Comparison of ENCODE assay signal across 20 cellular contexts in genomic region chr7:77662869-77663268, GRCh38. TPM values are rescaled to one million over a fixed set of nuclear protein-coding genes. Genes with fewer than 3 reads are reported as not detected.
A peak's percentile ranks its signal among the peaks of the same experiment; 100 is the strongest.
DNase-seq lines count a peak whose midpoint lies in the region; ATAC-seq, FAIRE-seq and TF ChIP-seq lines count a peak whose summit lies in the region.
"Had no signal": no experiment of that assay in that cellular context is flagged by ENCODE, and none has a peak within 500 bp of the region (broad histone marks: within the 10 kb centered on the region; RNA-seq: fewer than 3 reads in every experiment).

No MANE protein-coding gene starts in this region.

- in situ Hi-C loops in K562 (cut with MboI) = loop anchor here (10.0 to 25.0 kb wide), 2 partner anchors 372 to 549 kb away; no protein-coding TSS in a partner anchor

- no peaks in the 10 kb centered on the region for H3K9me3 Mint-ChIP-seq in HFFc6
- H3K9me3 Mint-ChIP-seq: CD4-positive, alpha-beta memory T cell; GM23338 had no signal

- no peak overlapping the region for H3K4me2 ChIP-seq in K562 (ENCODE audit: insufficient read depth, low read length)
- H3K4me2 ChIP-seq: GM23338, KMS-11 had no signal

- H3K27ac Mint-ChIP-seq in HFFc6 = peak overlapping the region; percentile 25; the same call in 1 of the 2 replicates
- H3K27ac Mint-ChIP-seq: CD4-positive, alpha-beta memory T cell; GM23338 had no signal

- DNase-seq in HFFc6 (no peak), K562 (ENCODE audit: extremely low read depth in 1 of 4, low spot score in 3 of 4) (no peak), epithelial cell of prostate (ENCODE audit: low read depth, low spot score) (no peak), HTR-8/SVneo (ENCODE audit: insufficient read length, low spot score) (no peak), posterior cingulate gyrus (no peak)
- no peak for DNase-seq in effector memory CD4-positive, alpha-beta T cell
- DNase-seq in activated CD4-positive, alpha-beta T cell treated with anti-CD3 and anti-CD28 coated beads for 4 hours = no peak
- DNase-seq: ACHN; BE2C; CD4-positive, alpha-beta memory T cell; DMS153; DMS79; GDM1; H7 had no signal

- no peak overlapping the region for H3K4me3 Mint-ChIP-seq in HFFc6
- H3K4me3 Mint-ChIP-seq: CD4-positive, alpha-beta memory T cell; GM23338 had no signal

- WGBS in K562 (ENCODE audit: insufficient coverage, low coverage, missing lambda C conversion rate) = 45% methylated on average over 2 of the region's 2 CpGs

- peaks cover 8% of the 10 kb centered on the region for H3K4me1 Mint-ChIP-seq in HFFc6 (ENCODE audit: low read depth)
- H3K4me1 Mint-ChIP-seq: CD4-positive, alpha-beta memory T cell had no signal

- POLR2A ChIA-PET in K562 (lab: Yijun Ruan, JAX) = no interaction called here

- TF ChIP-seq CTCF in HFFc6 (IDR thresholded peaks at IDR 0.05) = no peak
- no peak for TF ChIP-seq CTCF in K562 (IDR thresholded peaks at IDR 0.05 in 2 of 3, conservative IDR thresholded peaks at IDR 0.05 in 1 of 3; ENCODE audit: insufficient read depth in 2 of 3, low read depth in 1 of 3, low read length in 3 of 3)

- H3K27me3 Mint-ChIP-seq in HFFc6 (ENCODE audit: insufficient read depth) = no peaks in the 10 kb centered on the region; the same call in 1 of the 2 replicates
- H3K27me3 Mint-ChIP-seq: CD4-positive, alpha-beta memory T cell had no signal

- ATAC-seq in K562 = no peak
- ATAC-seq: GM23338, HCT116, HepG2 had no signal

- FAIRE-seq in K562 (lab: Jason Lieb, UNC) (no peak), HTR-8/SVneo (lab: Jason Lieb, UNC) (no peak)
- FAIRE-seq: A204.1, HepG2 had no signal

- intact Hi-C loops in K562 (cut with micrococcal nuclease) = no loop called here
- intact Hi-C loops in posterior cingulate gyrus (cut with DNase I) = no loop called here

- no peaks in the 10 kb centered on the region for H3K4me1 ChIP-seq in K562 (replicated peaks in 1 of 2; ENCODE audit: control insufficient read depth in 2 of 2, insufficient read depth in 2 of 2, low read length in 2 of 2)
- no peaks in the 10 kb centered on the region for H3K4me1 ChIP-seq in effector memory CD4-positive, alpha-beta T cell (ENCODE audit: control insufficient read depth, insufficient read depth, low read length, poor library complexity, severe bottlenecking)
- H3K4me1 ChIP-seq: BE2C had no signal

- no TSS peak for BruUV-seq in K562 (replicated peaks; lab: Mats Ljungman, UMichigan)

- no peak overlapping the region for H3K4me3 ChIP-seq in K562
- no peak overlapping the region for H3K4me3 ChIP-seq in effector memory CD4-positive, alpha-beta T cell (ENCODE audit: insufficient read depth, low read depth, low read length, poor library complexity, severe bottlenecking)
- H3K4me3 ChIP-seq: GM23338 had no signal

- H4K20me1 ChIP-seq in K562 (replicated peaks; ENCODE audit: control insufficient read depth, insufficient read depth, low read length) = no peaks in the 10 kb centered on the region

- TF ChIP-seq EP300 in K562 (IDR thresholded peaks at IDR 0.05; ENCODE audit: low read length) = no peak

- no peak for TF ChIP-seq POLR2A in K562 (conservative IDR thresholded peaks at IDR 0.05)

- H3K27ac ChIP-seq in K562 (ENCODE audit: extremely low read depth, low read depth, low read length) (no peak overlapping the region), epithelial cell of prostate (peak overlapping the region; percentile 14)
- no peak overlapping the region for H3K27ac ChIP-seq in effector memory CD4-positive, alpha-beta T cell (ENCODE audit: insufficient read depth, low read length, poor library complexity, severe bottlenecking)
- H3K27ac ChIP-seq: C4-2B, KMS-11 had no signal

- CTCF ChIA-PET in K562 (lab: Yijun Ruan, JAX; ENCODE audit: low intra/inter-chr PET ratio) = no interaction called here

- no peaks in the 10 kb centered on the region; the same call in 1 of the 2 replicates for H3K36me3 Mint-ChIP-seq in HFFc6 (ENCODE audit: low read depth)
- H3K36me3 Mint-ChIP-seq: CD4-positive, alpha-beta memory T cell had no signal

- no peaks in the 10 kb centered on the region for H3K36me3 ChIP-seq in K562 (ENCODE audit: control insufficient read depth, insufficient read depth, low read length)
- H3K36me3 ChIP-seq in effector memory CD4-positive, alpha-beta T cell (ENCODE audit: control insufficient read depth, insufficient read depth, low read length) = no peaks in the 10 kb centered on the region
- H3K36me3 ChIP-seq: BE2C had no signal

- H2AFZ ChIP-seq in K562 (ENCODE audit: low read depth, low read length) = no peak overlapping the region
- H2AFZ ChIP-seq: GM23338 had no signal

- H3K9me3 ChIP-seq in K562 (replicated peaks; ENCODE audit: control insufficient read depth, insufficient read depth, low read depth, low read length) = no peaks in the 10 kb centered on the region
- no peaks in the 10 kb centered on the region for H3K9me3 ChIP-seq in effector memory CD4-positive, alpha-beta T cell (ENCODE audit: control insufficient read depth, low read length)
- H3K9me3 ChIP-seq: BE2C had no signal

- TF ChIP-seq RAD21 in K562 (CRISPR knock-in tag; conservative IDR thresholded peaks at IDR 0.05 in 1 of 2, IDR thresholded peaks at IDR 0.05 in 1 of 2) = no peak

- no peaks in the 10 kb centered on the region for H3K9me1 ChIP-seq in K562 (ENCODE audit: control insufficient read depth, insufficient read depth, low read length)

- H3K79me2 ChIP-seq in K562 (ENCODE audit: control insufficient read depth, insufficient read depth, low read length) = no peaks in the 10 kb centered on the region

- H3K27me3 ChIP-seq in K562 (ENCODE audit: control insufficient read depth in 2 of 2, insufficient read depth in 2 of 2, low read length in 2 of 2) = no peaks in the 10 kb centered on the region
- no peaks in the 10 kb centered on the region for H3K27me3 ChIP-seq in effector memory CD4-positive, alpha-beta T cell (replicated peaks; ENCODE audit: control insufficient read depth, insufficient read depth, low read length, poor library complexity, severe bottlenecking)
- H3K27me3 ChIP-seq: BE2C had no signal

- H3K9ac ChIP-seq in K562 (ENCODE audit: insufficient read depth in 1 of 2, low read depth in 2 of 2, low read length in 2 of 2) = no peak overlapping the region
- H3K9ac ChIP-seq: KMS-11 had no signal

TF ChIP-seq in K562, 482 proteins besides CTCF, POLR2A, EP300 and RAD21 (continues in another document):
- TF ChIP-seq THRAP3 (IDR thresholded peaks at IDR 0.05; ENCODE audit: borderline replicate concordance) = 0 out of 2 replicates have a peak, but pooled peaks have one; percentile 23
- TF ChIP-seq ELK3 (CRISPR knock-in tag; IDR thresholded peaks at IDR 0.05) = no peak
- TF ChIP-seq NCOA1 (IDR thresholded peaks at IDR 0.05; ENCODE audit: low read depth) = no peak
- no peak for TF ChIP-seq CREBBP (IDR thresholded peaks at IDR 0.05; ENCODE audit: low read depth, low read length)
- no peak for TF ChIP-seq ZNF239 (CRISPR knock-in tag; IDR thresholded peaks at IDR 0.05)
- TF ChIP-seq YY1 (IDR thresholded peaks at IDR 0.05; ENCODE audit: borderline replicate concordance in 1 of 3, control insufficient read depth in 1 of 3, extremely low read depth in 1 of 3, insufficient read depth in 3 of 3, insufficient read length in 1 of 3, insufficient replicate concordance in 2 of 3, low read depth in 1 of 3, low read length in 2 of 3) = no peak
- 0 out of 2 replicates have a peak, but pooled peaks have one; percentile 36 for TF ChIP-seq ZBTB26 (CRISPR knock-in tag; IDR thresholded peaks at IDR 0.05)
- TF ChIP-seq HNRNPUL1 (IDR thresholded peaks at IDR 0.05; ENCODE audit: low read length) = no peak
- TF ChIP-seq PHB2 (IDR thresholded peaks at IDR 0.05; ENCODE audit: low read depth) = no peak
- TF ChIP-seq PYGO2 (tag; IDR thresholded peaks at IDR 0.05) = no peak
- no peak for TF ChIP-seq GATA2 (CRISPR knock-in tag; IDR thresholded peaks at IDR 0.05)

RNA-seq across cellular contexts. Expression of gene RSBN1L, which starts 33.4 kb away (rescaled TPM):
- total RNA-seq in HFFc6 (2021; fragmentation: NEBNext Ultra II Directional; extraction: Animal tissue kit (Norgen Biotek cat#: 25700)) = 10 to 100 TPM; 11.2 to 14.0 (median 12.9) TPM
- 10.3 and 43.2 TPM in 2 replicates for total RNA-seq in K562 (2011; cell fraction: chromatin; rRNA removed; ENCODE audit: low replicate concordance)
- 7.3 and 10.1 TPM in 2 replicates for total RNA-seq in K562 (2011; cell fraction: nucleolus; rRNA removed)
- total RNA-seq in K562 (2011; cell fraction: nucleoplasm; rRNA removed) = 15.4 and 21.9 TPM in 2 replicates
- total RNA-seq in K562 (2014; rRNA removed) (16.6 and 20.1 TPM in 2 replicates), K562 (2014; rRNA removed; fragmentation: Illumina TruSeq; extraction: Trizol) (33.2 and 33.8 TPM in 2 replicates), K562 (2015; rRNA removed; fragmentation: Illumina TruSeq; extraction: Trizol) (29.1 and 35.2 TPM in 2 replicates), K562 (2021) (19.0 and 22.8 TPM in 2 replicates)
- polyA plus RNA-seq in K562 (2011; rRNA removed) (19.5 and 20.1 TPM in 2 replicates), K562 (2014; fragmentation: Illumina TruSeq; extraction: Trizol) (28.4 and 33.2 TPM in 2 replicates), K562 (2014; fragmentation: Nextera tagmentation; extraction: Ambion mirVana) (1 to 10 TPM; 6.2 to 8.3 TPM), K562 (2014; rRNA removed) (13.8 and 16.7 TPM in 2 replicates)
- 3.6 and 6.7 TPM in 2 replicates for polyA plus RNA-seq in K562 (2011; cell fraction: cytosol; rRNA removed)
- polyA plus RNA-seq in K562 (2011; cell fraction: nucleus; rRNA removed) = 9.3 and 13.0 TPM in 2 replicates
- polyA plus RNA-seq in K562 (2012) = 14.8 and 18.9 TPM in 2 replicates
- 54.3 and 55.0 TPM in 2 replicates for polyA minus RNA-seq in K562 (2011; rRNA and poly(A)+ RNA removed)
- polyA minus RNA-seq in K562 (2011; cell fraction: cytosol; rRNA and poly(A)+ RNA removed) = 21.4 and 28.8 TPM in 2 replicates
- polyA minus RNA-seq in K562 (2011; cell fraction: nucleus; rRNA and poly(A)+ RNA removed) = 8.1 and 12.7 TPM in 2 replicates
